In genomic region chr10:28533315-28533564, GRCh38 we compare ENCODE assay signal across 8 cellular contexts. TPM values are rescaled to one million over a fixed set of nuclear protein-coding genes. Genes with fewer than 3 reads are reported as not detected.
DNase-seq lines count a peak whose midpoint lies in the region; ATAC-seq and TF ChIP-seq lines count a peak whose summit lies in the region.

No MANE protein-coding gene starts in this region.

- POLR2A ChIA-PET in MCF 10A (lab: Yijun Ruan, JAX) = interaction anchor here (0.6 kb wide), 1 partner anchor 23 kb away, joined by 3 read pairs; no protein-coding TSS in a partner anchor

- H3K9me3 Mint-ChIP-seq in activated T-cell treated with anti-CD3 and anti-CD28 coated beads, Interleukin-2, amount 50 U/mL, for 72 hours = no peaks in the 10 kb centered on the region
- no peaks in the 10 kb centered on the region for H3K9me3 Mint-ChIP-seq in MCF 10A (ENCODE audit: unreplicated experiment)

- no peaks in the 10 kb centered on the region for H3K27me3 ChIP-seq in muscle layer of colon (ENCODE audit: control insufficient read depth in 1 of 2, insufficient read depth in 2 of 2, low read length in 2 of 2)

- peaks cover 39% of the 10 kb centered on the region for H3K4me1 ChIP-seq in muscle layer of colon (ENCODE audit: insufficient read depth, low read length)

- DNase-seq in activated T-cell treated with anti-CD3 and anti-CD28 coated beads, Interleukin-2, amount 50 U/mL, for 72 hours = no peak
- DNase-seq in activated T-cell treated with anti-CD3 and anti-CD28 coated beads, Interleukin-2, amount 50 U/mL, for 1 hour = no peak
- no peak for DNase-seq in MCF 10A (ENCODE audit: unreplicated experiment)
- no peak for DNase-seq in NCI-H510A (lab: John Stamatoyannopoulos, UW)
- no peak for DNase-seq in GM20000 (ENCODE audit: low spot score)
- no peak for DNase-seq in DMS79 (lab: John Stamatoyannopoulos, UW)

- no peaks in the 10 kb centered on the region for H3K27me3 Mint-ChIP-seq in activated T-cell treated with anti-CD3 and anti-CD28 coated beads, Interleukin-2, amount 50 U/mL, for 72 hours (ENCODE audit: low read depth)
- no peaks in the 10 kb centered on the region for H3K27me3 Mint-ChIP-seq in MCF 10A (ENCODE audit: insufficient read depth, unreplicated experiment)

- peak overlapping the region; percentile 100 for H3K27ac ChIP-seq in muscle layer of colon (ENCODE audit: low read depth, low read length)

- no TSS peak for BruUV-seq in MCF 10A (replicated peaks; lab: Mats Ljungman, UMichigan)

- H3K27ac Mint-ChIP-seq in activated T-cell treated with anti-CD3 and anti-CD28 coated beads, Interleukin-2, amount 50 U/mL, for 72 hours = no peak overlapping the region
- H3K27ac Mint-ChIP-seq in MCF 10A (ENCODE audit: low read depth, unreplicated experiment) = peak overlapping the region; percentile 99

- intact Hi-C loops in MCF 10A (cut with micrococcal nuclease) = no loop called here

- no peak overlapping the region for H3K9ac ChIP-seq in muscle layer of colon (ENCODE audit: low read length)

- H3K4me1 Mint-ChIP-seq in activated T-cell treated with anti-CD3 and anti-CD28 coated beads, Interleukin-2, amount 50 U/mL, for 72 hours (ENCODE audit: low read depth) = peaks cover 64% of the 10 kb centered on the region
- peaks cover 41% of the 10 kb centered on the region for H3K4me1 Mint-ChIP-seq in MCF 10A (ENCODE audit: insufficient read depth, unreplicated experiment)

- ATAC-seq in activated T-cell treated with anti-CD3 and anti-CD28 coated beads, Interleukin-2, amount 50 U/mL, for 72 hours (replicated peaks in 1 of 2) = no peak
- ATAC-seq in HG03442 (IDR thresholded peaks at IDR 0.05; ENCODE audit: unreplicated experiment) = peak; percentile 1

- H3K9me3 ChIP-seq in muscle layer of colon (ENCODE audit: low read length) = no peaks in the 10 kb centered on the region

- peak overlapping the region; percentile 84 to 97 for H3K4me3 ChIP-seq in muscle layer of colon (ENCODE audit: low read depth in 1 of 2, low read length in 2 of 2)

- peaks cover 23 to 48% of the 10 kb centered on the region in 2 donors for H3K36me3 Mint-ChIP-seq in activated T-cell treated with anti-CD3 and anti-CD28 coated beads, Interleukin-2, amount 50 U/mL, for 72 hours (ENCODE audit: insufficient read depth in 2 of 2)
- peaks cover 51% of the 10 kb centered on the region for H3K36me3 Mint-ChIP-seq in MCF 10A (ENCODE audit: insufficient read depth, unreplicated experiment)

- H3K4me3 Mint-ChIP-seq in activated T-cell treated with anti-CD3 and anti-CD28 coated beads, Interleukin-2, amount 50 U/mL, for 72 hours = peak overlapping the region; percentile 94 to 100
- peak overlapping the region; percentile 97 for H3K4me3 Mint-ChIP-seq in MCF 10A (ENCODE audit: unreplicated experiment)

- CTCF ChIA-PET in MCF 10A (lab: Yijun Ruan, JAX) = interaction anchor here (0.6 kb wide), 1 partner anchor 1017 kb away, joined by 4 read pairs; no protein-coding TSS in a partner anchor

- no peak for TF ChIP-seq CTCF in MCF 10A (IDR thresholded peaks at IDR 0.05; ENCODE audit: unreplicated experiment)
- TF ChIP-seq CTCF in GM20000 (IDR thresholded peaks at IDR 0.05; ENCODE audit: extremely low read depth, missing control alignments) = no peak

- H3K36me3 ChIP-seq in muscle layer of colon (ENCODE audit: insufficient read depth, low read length) = peaks cover 30% of the 10 kb centered on the region

RNA-seq across cellular contexts. Expression of gene WAC, which starts 0.3 kb away (rescaled TPM):
- 100 to 1,000 TPM; 173 to 194 TPM for total RNA-seq in activated T-cell treated with anti-CD3 and anti-CD28 coated beads, Interleukin-2, amount 50 U/mL, for 72 hours
- total RNA-seq in MCF 10A (2022) = 151 and 155 TPM in 2 replicates
